Comparison of ENCODE assay signal across 8 cellular contexts in the genomic region with DNA sequence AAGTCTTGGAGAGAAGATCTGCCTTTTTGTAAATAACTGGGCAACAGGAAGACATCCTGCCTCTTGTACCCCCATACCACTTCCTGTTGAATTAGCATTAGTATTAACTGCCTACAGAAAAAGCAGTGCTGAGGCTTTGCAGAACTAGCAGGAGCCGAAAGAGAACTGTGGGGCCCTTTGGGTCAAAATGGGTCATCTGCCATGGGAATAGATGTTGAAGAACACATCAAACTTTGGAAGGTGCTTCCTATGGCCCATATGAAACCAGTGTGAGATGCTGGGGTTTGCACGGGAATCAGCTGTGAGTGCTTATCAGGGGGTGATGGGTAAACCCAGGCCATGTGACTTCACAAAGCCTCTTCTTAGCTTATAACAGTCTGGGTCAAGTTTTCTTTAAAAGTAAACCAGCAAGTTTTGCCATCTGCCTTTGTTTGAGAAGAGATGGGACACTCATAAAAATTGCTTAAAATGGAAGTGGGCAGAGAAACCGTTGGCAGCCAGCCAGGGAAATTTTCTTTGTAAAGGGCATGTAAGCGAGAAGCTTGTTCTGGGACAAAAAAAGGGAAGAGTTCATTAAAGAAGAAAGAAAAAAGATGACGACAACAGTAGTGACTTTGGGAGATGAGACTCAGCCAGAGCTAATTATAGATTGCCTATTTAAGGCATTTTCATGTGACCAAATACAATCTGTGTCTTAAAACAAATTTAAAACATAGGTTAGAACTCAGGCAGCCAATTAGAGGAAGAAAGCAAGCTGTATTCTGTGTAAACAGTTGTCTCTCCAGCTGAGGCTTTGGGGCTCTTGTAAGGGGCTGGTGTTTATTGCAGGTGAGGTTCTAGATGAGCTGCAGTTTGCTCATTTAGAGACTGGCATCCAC. TPM values are rescaled to one million over a fixed set of nuclear protein-coding genes. Genes with fewer than 3 reads are reported as not detected.
A peak's percentile ranks its signal among the peaks of the same experiment; 100 is the strongest.
DNase-seq lines count a peak whose midpoint lies in the region; ATAC-seq lines count a peak whose summit lies in the region.

No MANE protein-coding gene starts in this region.

- peak overlapping the region; percentile 92 for H3K27ac Mint-ChIP-seq in activated CD4-positive, alpha-beta T cell treated with anti-CD3 and anti-CD28 coated beads for 36 hours

- POLR2A ChIA-PET in activated CD4-positive, alpha-beta T cell treated with anti-CD3 and anti-CD28 coated beads for 36 hours (lab: Charles Lee): interaction anchor here (0.6 to 0.9 kb wide), 3 partner anchors 19 to 45 kb away, joined by 4 to 5 read pairs (median 4); no protein-coding TSS in a partner anchor

- H3K4me1 Mint-ChIP-seq in activated CD4-positive, alpha-beta T cell treated with anti-CD3 and anti-CD28 coated beads for 36 hours: peaks cover 44% of the 10 kb centered on the region

- H3K9me3 Mint-ChIP-seq in activated CD4-positive, alpha-beta T cell treated with anti-CD3 and anti-CD28 coated beads for 36 hours (ENCODE audit: low read depth): no peaks in the 10 kb centered on the region

- CTCF ChIA-PET in activated CD4-positive, alpha-beta T cell treated with anti-CD3 and anti-CD28 coated beads for 36 hours (lab: Charles Lee): interaction anchor here (0.7 to 3.1 kb wide), 20 partner anchors 10 to 294 kb away, joined by 3 to 12 read pairs (median 4); a partner anchor contains a TSS

- intact Hi-C loops in activated CD4-positive, alpha-beta T cell treated with anti-CD3 and anti-CD28 coated beads for 36 hours (cut with DNase I, micrococcal nuclease): loop anchor here in 1 of 2 experiments (1.0 kb wide), 1 partner anchor 22 kb away; no protein-coding TSS in a partner anchor

- no peaks in the 10 kb centered on the region for H3K27me3 Mint-ChIP-seq in activated CD4-positive, alpha-beta T cell treated with anti-CD3 and anti-CD28 coated beads for 36 hours

- DNase-seq in G401 (ENCODE audit: low spot score): peak; percentile 50
- DNase-seq in NCI-H2029 (lab: John Stamatoyannopoulos, UW): peak; percentile 39
- peak; percentile 81 for DNase-seq in activated CD4-positive, alpha-beta T cell treated with anti-CD3 and anti-CD28 coated beads for 36 hours
- peak; percentile 77 for DNase-seq in dermis blood vessel endothelial cell
- peak; percentile 68 to 70 for DNase-seq in lung microvascular endothelial cell (ENCODE audit: low read depth in 2 of 2)
- peak; percentile 37 for DNase-seq in stimulated activated CD8-positive, alpha-beta memory T cell treated with anti-CD3 and anti-CD28 coated beads, Interleukin-15, amount 100 ng/mL, for 1 hour (ENCODE audit: low read depth)

- no peak for ATAC-seq in activated CD4-positive, alpha-beta T cell treated with anti-CD3 and anti-CD28 coated beads for 36 hours
- ATAC-seq in HG03196 (IDR thresholded peaks at IDR 0.05; ENCODE audit: unreplicated experiment): no peak
- ATAC-seq in GM21576 (IDR thresholded peaks at IDR 0.05; ENCODE audit: unreplicated experiment): no peak

- peaks cover 13% of the 10 kb centered on the region for H3K36me3 Mint-ChIP-seq in activated CD4-positive, alpha-beta T cell treated with anti-CD3 and anti-CD28 coated beads for 36 hours (ENCODE audit: low read depth)

- H3K4me3 Mint-ChIP-seq in activated CD4-positive, alpha-beta T cell treated with anti-CD3 and anti-CD28 coated beads for 36 hours: peak overlapping the region; percentile 64

- in situ Hi-C loops in G401 (cut with HindIII; ENCODE audit: low sequenced_read_pairs): no loop called here

RNA-seq across cellular contexts. Expression of a gene that starts 4.4 kb away (rescaled TPM):
- 25.5 and 29.0 TPM in 2 replicates for total RNA-seq in G401 (2014; rRNA removed; shearing (Covaris generic))
- total RNA-seq in activated CD4-positive, alpha-beta T cell treated with anti-CD3 and anti-CD28 coated beads for 36 hours: 10 to 100 TPM in 1 of 2 experiments, 1 to 10 TPM in 1; 6.9 to 10.8 TPM
- total RNA-seq in dermis blood vessel endothelial cell: 34.1 and 64.7 TPM in 2 replicates
- total RNA-seq in lung microvascular endothelial cell: 27.5 and 78.2 TPM in 2 replicates

RNA-seq across cellular contexts. Expression of a gene that starts 5.3 kb away (rescaled TPM):
- total RNA-seq in G401 (2014; rRNA removed; shearing (Covaris generic)): 5.4 and 6.6 TPM in 2 replicates
- 10 to 100 TPM; 11.3 to 13.7 TPM for total RNA-seq in activated CD4-positive, alpha-beta T cell treated with anti-CD3 and anti-CD28 coated beads for 36 hours
- total RNA-seq in dermis blood vessel endothelial cell (12.8 and 13.8 TPM in 2 replicates), lung microvascular endothelial cell (6.5 and 12.5 TPM in 2 replicates)

RNA-seq across cellular contexts. Expression of a gene that starts 55.1 kb away (rescaled TPM):
- 85.7 and 122 TPM in 2 replicates for total RNA-seq in G401 (2014; rRNA removed; shearing (Covaris generic))
- 10 to 100 TPM; 47.7 to 48.5 TPM for total RNA-seq in activated CD4-positive, alpha-beta T cell treated with anti-CD3 and anti-CD28 coated beads for 36 hours
- 52.8 and 87.3 TPM in 2 replicates for total RNA-seq in dermis blood vessel endothelial cell
- 62.5 and 67.8 TPM in 2 replicates for total RNA-seq in lung microvascular endothelial cell
